Comparison of ENCODE assay signal across 39 cellular contexts in genomic region chr7:77318019-77318418, GRCh38.
"Had no signal": no experiment of that assay in that cellular context is flagged by ENCODE, and none has a peak within 500 bp of the region (broad histone marks: within the 10 kb centered on the region; RNA-seq: fewer than 3 reads in every experiment).

No MANE protein-coding gene starts in this region.

- H3K36me3 ChIP-seq: brain microvascular endothelial cell, breast epithelium, cardiac muscle cell had no signal

- H3K4me1 Mint-ChIP-seq: activated naive CD4-positive, alpha-beta T cell treated with anti-CD3 and anti-CD28 coated beads, Interleukin-2, amount 10 ng/mL, durations not matched to agents 7 days and 5 days; activated naive CD4-positive, alpha-beta T cell treated with anti-CD3 and anti-CD28 coated beads, Interleukin-2, amount 50 U/mL, for 24 hours; activated naive CD8-positive, alpha-beta T cell treated with anti-CD3 and anti-CD28 coated beads for 36 hours; activated naive CD8-positive, alpha-beta T cell treated with anti-CD3 and anti-CD28 coated beads, Interleukin-2, amount 10 ng/mL, durations not matched to agents 7 days and 5 days; activated naive CD8-positive, alpha-beta T cell treated with anti-CD3 and anti-CD28 coated beads, Interleukin-2, amount 50 U/mL, for 24 hours; activated T-helper 17 cell treated with anti-CD3 and anti-CD28 coated beads, Interleukin-2, amount 50 U/mL, for 72 hours had no signal

- FAIRE-seq: bronchial epithelial cell had no signal

- H3K27me3 Mint-ChIP-seq: activated naive CD4-positive, alpha-beta T cell treated with anti-CD3 and anti-CD28 coated beads, Interleukin-2, amount 10 ng/mL, durations not matched to agents 7 days and 5 days; activated naive CD4-positive, alpha-beta T cell treated with anti-CD3 and anti-CD28 coated beads, Interleukin-2, amount 50 U/mL, for 24 hours; activated naive CD8-positive, alpha-beta T cell; activated naive CD8-positive, alpha-beta T cell treated with anti-CD3 and anti-CD28 coated beads for 36 hours; activated naive CD8-positive, alpha-beta T cell treated with anti-CD3 and anti-CD28 coated beads, Interleukin-2, amount 10 ng/mL, durations not matched to agents 7 days and 5 days; activated naive CD8-positive, alpha-beta T cell treated with anti-CD3 and anti-CD28 coated beads, Interleukin-2, amount 50 U/mL, for 24 hours; activated T-cell treated with anti-CD3 and anti-CD28 coated beads, Interleukin-2, amount 50 U/mL, for 24 hours; activated T-helper 17 cell treated with anti-CD3 and anti-CD28 coated beads, Interleukin-2, amount 50 U/mL, for 72 hours; brain; central memory CD8-positive, alpha-beta T cell had no signal

- H3K4me3 Mint-ChIP-seq: activated naive CD4-positive, alpha-beta T cell treated with anti-CD3 and anti-CD28 coated beads for 36 hours; activated naive CD4-positive, alpha-beta T cell treated with anti-CD3 and anti-CD28 coated beads, Interleukin-2, amount 10 ng/mL, durations not matched to agents 7 days and 5 days; activated naive CD4-positive, alpha-beta T cell treated with anti-CD3 and anti-CD28 coated beads, Interleukin-2, amount 50 U/mL, for 24 hours; activated naive CD8-positive, alpha-beta T cell; activated naive CD8-positive, alpha-beta T cell treated with anti-CD3 and anti-CD28 coated beads for 36 hours; activated naive CD8-positive, alpha-beta T cell treated with anti-CD3 and anti-CD28 coated beads, Interleukin-2, amount 10 ng/mL, durations not matched to agents 7 days and 5 days; activated naive CD8-positive, alpha-beta T cell treated with anti-CD3 and anti-CD28 coated beads, Interleukin-2, amount 50 U/mL, for 24 hours; activated T-cell treated with anti-CD3 and anti-CD28 coated beads, Interleukin-2, amount 50 U/mL, for 24 hours; activated T-cell treated with anti-CD3 and anti-CD28 coated beads, Interleukin-2, amount 50 U/mL, for 4 hours; activated T-cell treated with anti-CD3 and anti-CD28 coated beads, Interleukin-2, amount 50 U/mL, for 72 hours; activated T-helper 1 cell treated with anti-CD3 and anti-CD28 coated beads, Interleukin-12 subunit alpha, Interleukin-12 subunit beta, Interleukin-2, Interleukin-4 antibody, amounts not matched to agents 30 ng/mL and 10 ng/mL and 1 ng/mL, durations not matched to agents 14 hours and 24 hours and 36 hours; activated T-helper 17 cell treated with anti-CD3 and anti-CD28 coated beads, Interleukin-2, amount 50 U/mL, for 72 hours; brain; central memory CD8-positive, alpha-beta T cell had no signal

- H3K9me3 ChIP-seq: adrenal gland, ascending aorta, body of pancreas, breast epithelium had no signal

- H3K27me3 ChIP-seq: adrenal gland, ascending aorta, body of pancreas, brain microvascular endothelial cell, breast epithelium, cardiac muscle cell had no signal

- H3K9me3 Mint-ChIP-seq: activated naive CD4-positive, alpha-beta T cell treated with anti-CD3 and anti-CD28 coated beads for 36 hours; activated naive CD4-positive, alpha-beta T cell treated with anti-CD3 and anti-CD28 coated beads, Interleukin-2, amount 10 ng/mL, durations not matched to agents 7 days and 5 days; activated naive CD8-positive, alpha-beta T cell treated with anti-CD3 and anti-CD28 coated beads for 36 hours; activated naive CD8-positive, alpha-beta T cell treated with anti-CD3 and anti-CD28 coated beads, Interleukin-2, amount 10 ng/mL, durations not matched to agents 7 days and 5 days; activated T-cell treated with anti-CD3 and anti-CD28 coated beads, Interleukin-2, amount 50 U/mL, for 24 hours; activated T-cell treated with anti-CD3 and anti-CD28 coated beads, Interleukin-2, amount 50 U/mL, for 72 hours; activated T-helper 1 cell treated with anti-CD3 and anti-CD28 coated beads, Interleukin-12 subunit alpha, Interleukin-12 subunit beta, Interleukin-2, Interleukin-4 antibody, amounts not matched to agents 30 ng/mL and 10 ng/mL and 1 ng/mL, durations not matched to agents 14 hours and 24 hours and 36 hours; activated T-helper 17 cell treated with anti-CD3 and anti-CD28 coated beads, Interleukin-2, amount 50 U/mL, for 72 hours; activated T-helper 2 cell treated with anti-CD3 and anti-CD28 coated beads, Interferon-gamma antibody, Interleukin-2, Interleukin-4, amounts not matched to agents 10 μg/mL and 5 μg/mL and 100 μg/mL, durations not matched to agents 14 hours and 24 hours and 36 hours; brain; central memory CD8-positive, alpha-beta T cell had no signal

- H3K27ac ChIP-seq: adrenal gland, ascending aorta, body of pancreas, brain microvascular endothelial cell, breast epithelium, cardiac muscle cell had no signal

- DNase-seq: activated effector memory CD4-positive, alpha-beta T cell treated with anti-CD3 and anti-CD28 coated beads, Interleukin-2, amount 50 U/mL, for 16 hours; activated effector memory CD4-positive, alpha-beta T cell treated with Interleukin-2 at 50 U/mL for 16 hours; activated gamma-delta T cell; activated gamma-delta T cell treated with Interleukin-2 at 50 U/mL for 16 hours; activated naive CD4-positive, alpha-beta T cell; activated naive CD4-positive, alpha-beta T cell treated with anti-CD3 and anti-CD28 coated beads for 36 hours; activated naive CD4-positive, alpha-beta T cell treated with anti-CD3 and anti-CD28 coated beads, Interleukin-2, amount 10 ng/mL, durations not matched to agents 7 days and 5 days; activated naive CD4-positive, alpha-beta T cell treated with anti-CD3 and anti-CD28 coated beads, Interleukin-2, amount 50 U/mL, for 16 hours; activated naive CD4-positive, alpha-beta T cell treated with Interleukin-2 at 50 U/mL for 16 hours; activated naive CD8-positive, alpha-beta T cell treated with anti-CD3 and anti-CD28 coated beads for 36 hours; activated naive CD8-positive, alpha-beta T cell treated with anti-CD3 and anti-CD28 coated beads, Interleukin-2, amount 10 ng/mL, durations not matched to agents 7 days and 5 days; activated naive CD8-positive, alpha-beta T cell treated with anti-CD3 and anti-CD28 coated beads, Interleukin-2, amount 50 U/mL, for 24 hours; activated T-cell treated with anti-CD3 and anti-CD28 coated beads, Interleukin-2, amount 50 U/mL, for 1 hour; activated T-cell treated with anti-CD3 and anti-CD28 coated beads, Interleukin-2, amount 50 U/mL, for 24 hours; activated T-cell treated with anti-CD3 and anti-CD28 coated beads, Interleukin-2, amount 50 U/mL, for 4 hours; activated T-cell treated with anti-CD3 and anti-CD28 coated beads, Interleukin-2, amount 50 U/mL, for 48 hours; activated T-cell treated with anti-CD3 and anti-CD28 coated beads, Interleukin-2, amount 50 U/mL, for 72 hours; adrenal gland; amniotic stem cell; amygdala; anterior cingulate cortex; aorta; body of pancreas; brain microvascular endothelial cell; caudate nucleus; central memory CD4-positive, alpha-beta T cell; cerebellar nuclear complex had no signal

- H3K36me3 Mint-ChIP-seq: brain had no signal

- H3K4me1 ChIP-seq: adrenal gland, body of pancreas, breast epithelium had no signal

- H3K4me3 ChIP-seq: adrenal gland, ascending aorta, body of pancreas, breast epithelium, cardiac muscle cell had no signal

- H3K27ac Mint-ChIP-seq: activated naive CD4-positive, alpha-beta T cell treated with anti-CD3 and anti-CD28 coated beads for 36 hours; activated naive CD4-positive, alpha-beta T cell treated with anti-CD3 and anti-CD28 coated beads, Interleukin-2, amount 10 ng/mL, durations not matched to agents 7 days and 5 days; activated naive CD4-positive, alpha-beta T cell treated with anti-CD3 and anti-CD28 coated beads, Interleukin-2, amount 50 U/mL, for 24 hours; activated naive CD4-positive, alpha-beta T cell treated with anti-CD3 and anti-CD28 coated beads, Interleukin-2, amount 50 U/mL, for 72 hours; activated naive CD8-positive, alpha-beta T cell; activated naive CD8-positive, alpha-beta T cell treated with anti-CD3 and anti-CD28 coated beads for 36 hours; activated naive CD8-positive, alpha-beta T cell treated with anti-CD3 and anti-CD28 coated beads, Interleukin-2, amount 10 ng/mL, durations not matched to agents 7 days and 5 days; activated naive CD8-positive, alpha-beta T cell treated with anti-CD3 and anti-CD28 coated beads, Interleukin-2, amount 50 U/mL, for 24 hours; activated T-cell treated with anti-CD3 and anti-CD28 coated beads, Interleukin-2, amount 50 U/mL, for 24 hours; activated T-cell treated with anti-CD3 and anti-CD28 coated beads, Interleukin-2, amount 50 U/mL, for 72 hours; activated T-helper 1 cell treated with anti-CD3 and anti-CD28 coated beads, Interleukin-12 subunit alpha, Interleukin-12 subunit beta, Interleukin-2, Interleukin-4 antibody, amounts not matched to agents 30 ng/mL and 10 ng/mL and 1 ng/mL, durations not matched to agents 14 hours and 24 hours and 36 hours; activated T-helper 17 cell treated with anti-CD3 and anti-CD28 coated beads, Interleukin-2, amount 50 U/mL, for 72 hours; activated T-helper 2 cell treated with anti-CD3 and anti-CD28 coated beads, Interferon-gamma antibody, Interleukin-2, Interleukin-4, amounts not matched to agents 10 μg/mL and 5 μg/mL and 100 μg/mL, durations not matched to agents 14 hours and 24 hours and 36 hours; brain had no signal

- ATAC-seq: activated naive CD4-positive, alpha-beta T cell treated with anti-CD3 and anti-CD28 coated beads, Interleukin-2, amount 50 U/mL, for 72 hours; activated naive CD8-positive, alpha-beta T cell treated with anti-CD3 and anti-CD28 coated beads, Interleukin-2, amount 50 U/mL, for 24 hours; activated T-cell treated with anti-CD3 and anti-CD28 coated beads, Interleukin-2, amount 50 U/mL, for 4 hours; activated T-cell treated with anti-CD3 and anti-CD28 coated beads, Interleukin-2, amount 50 U/mL, for 72 hours; activated T-helper 17 cell treated with anti-CD3 and anti-CD28 coated beads, Interleukin-2, amount 50 U/mL, for 72 hours; body of pancreas had no signal
